ENCODE assay signal across 18 cellular contexts in the genomic region with DNA sequence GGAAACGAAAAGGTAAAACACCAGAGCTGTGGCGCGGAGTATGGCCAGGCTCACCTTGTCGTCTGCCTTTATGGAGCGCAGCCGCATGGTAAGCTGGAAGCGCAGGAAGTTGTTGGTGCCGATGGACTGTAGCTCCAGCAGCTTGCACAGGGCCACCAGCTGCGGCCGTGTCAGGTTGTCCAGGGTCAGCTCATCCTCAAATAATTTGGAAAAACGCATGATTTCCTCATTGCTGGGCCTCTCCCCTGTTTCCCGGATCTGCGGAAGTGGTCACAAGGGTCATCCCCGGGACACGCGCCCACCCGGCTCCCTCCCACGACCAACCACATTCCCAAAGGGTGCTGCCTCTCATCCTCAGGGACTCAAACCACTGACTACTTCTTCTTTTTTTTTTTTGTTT. TPM values are rescaled to one million over a fixed set of nuclear protein-coding genes. Genes with fewer than 3 reads are reported as not detected.
A peak's percentile ranks its signal among the peaks of the same experiment; 100 is the strongest.
DNase-seq lines count a peak whose midpoint lies in the region; TF ChIP-seq lines count a peak whose summit lies in the region.
"Had no signal": no experiment of that assay in that cellular context is flagged by ENCODE, and none has a peak within 500 bp of the region (broad histone marks: within the 10 kb centered on the region; RNA-seq: fewer than 3 reads in every experiment).

No MANE protein-coding gene starts in this region.

- no peak overlapping the region for H3K9ac ChIP-seq in BLaER1

- no peak for TF ChIP-seq POLR2A in suprapubic skin (IDR thresholded peaks at IDR 0.05)

- TF ChIP-seq CTCF in osteoblast (IDR thresholded peaks at IDR 0.05; ENCODE audit: extremely low read depth, low read depth, low read length) (no peak), suprapubic skin (IDR thresholded peaks at IDR 0.05) (no peak)

- peaks cover 69% of the 10 kb centered on the region for H3K4me1 ChIP-seq in BLaER1
- H3K4me1 ChIP-seq in osteoblast (ENCODE audit: insufficient read depth, low read length) = peaks cover 23% of the 10 kb centered on the region
- peaks cover 62% of the 10 kb centered on the region for H3K4me1 ChIP-seq in thymus (ENCODE audit: control insufficient read depth, insufficient read depth, low read length)
- no peaks in the 10 kb centered on the region for H3K4me1 ChIP-seq in suprapubic skin
- H3K4me1 ChIP-seq: A549 had no signal

- H3K4me2 ChIP-seq in BLaER1 (peak overlapping the region; percentile 93), osteoblast (ENCODE audit: insufficient read depth, low read length) (no peak overlapping the region)
- H3K4me2 ChIP-seq: A549, GM23338 had no signal

- peaks cover 77% of the 10 kb centered on the region for H4K20me1 ChIP-seq in BLaER1
- peaks cover 9% of the 10 kb centered on the region for H4K20me1 ChIP-seq in osteoblast (ENCODE audit: insufficient read depth, low read length)

- H3K4me3 ChIP-seq in BLaER1 (no peak overlapping the region), osteoblast (ENCODE audit: insufficient read depth, low read length) (no peak overlapping the region), thymus (ENCODE audit: low read length) (no peak overlapping the region), suprapubic skin (no peak overlapping the region)
- H3K4me3 ChIP-seq: A549, GM12878, GM23338 had no signal

- H3K36me3 ChIP-seq in BLaER1 (peaks cover 39% of the 10 kb centered on the region), osteoblast (ENCODE audit: insufficient read depth, low read length) (peaks cover 55% of the 10 kb centered on the region), thymus (ENCODE audit: control insufficient read depth, insufficient read depth) (peaks cover 49% of the 10 kb centered on the region), suprapubic skin (peaks cover 72% of the 10 kb centered on the region)

- no peak overlapping the region for H3K27ac ChIP-seq in BLaER1
- no peak overlapping the region for H3K27ac ChIP-seq in osteoblast (ENCODE audit: low read depth, low read length)
- H3K27ac ChIP-seq in thymus (ENCODE audit: low read depth) = peak overlapping the region; percentile 61
- no peak overlapping the region for H3K27ac ChIP-seq in suprapubic skin
- H3K27ac ChIP-seq: 22Rv1, A549, HL-60 had no signal

- H3K9me3 ChIP-seq in BLaER1 = no peaks in the 10 kb centered on the region
- H3K9me3 ChIP-seq in osteoblast (ENCODE audit: low read depth, low read length) = no peaks in the 10 kb centered on the region
- H3K9me3 ChIP-seq in thymus (ENCODE audit: control insufficient read depth) = no peaks in the 10 kb centered on the region
- no peaks in the 10 kb centered on the region for H3K9me3 ChIP-seq in suprapubic skin
- H3K9me3 ChIP-seq: A549 had no signal

- DNase-seq in MV-4-11 (lab: John Stamatoyannopoulos, UW) = peak; percentile 10
- DNase-seq in osteoblast (ENCODE audit: insufficient read length, low spot score, missing footprints) = peak; percentile 58
- no peak for DNase-seq in activated naive CD4-positive, alpha-beta T cell treated with Interleukin-2 at 50 U/mL for 16 hours
- no peak for DNase-seq in suprapubic skin (ENCODE audit: low spot score in 2 of 2)
- DNase-seq in NCI-H526 treated with DMSO at 0.1 percent for 48 hours (lab: John Stamatoyannopoulos, UW) = no peak
- DNase-seq: AML-193; Calu3; CD8-positive, alpha-beta T cell; DMS79 treated with DMSO at 0.1 percent for 48 hours; EL; HCEC 1CT had no signal

- H3K79me2 ChIP-seq in osteoblast (ENCODE audit: insufficient read depth, low read length) = peaks cover 13% of the 10 kb centered on the region

- 97% methylated on average over 18 of the region's 18 CpGs for WGBS in thymus
- WGBS in suprapubic skin = 93% methylated on average over 16 of the region's 18 CpGs

- no peak for TF ChIP-seq EP300 in suprapubic skin (IDR thresholded peaks at IDR 0.05)

- H2AFZ ChIP-seq in osteoblast (ENCODE audit: low read length) = no peak overlapping the region
- H2AFZ ChIP-seq: GM23338 had no signal

- no peaks in the 10 kb centered on the region for H3K27me3 ChIP-seq in BLaER1
- no peaks in the 10 kb centered on the region for H3K27me3 ChIP-seq in osteoblast (ENCODE audit: insufficient read depth, low read length)
- no peaks in the 10 kb centered on the region for H3K27me3 ChIP-seq in thymus (ENCODE audit: control insufficient read depth, insufficient read depth)
- H3K27me3 ChIP-seq in suprapubic skin = no peaks in the 10 kb centered on the region

RNA-seq across cellular contexts. Expression of gene LETM1, which starts 23.3 kb away (rescaled TPM):
- total RNA-seq in osteoblast = 68.4 and 75.3 TPM in 2 replicates
- polyA plus RNA-seq in thymus = 16.8 TPM
- 10 to 100 TPM; 64.0 to 73.5 (median 65.2) TPM for total RNA-seq in suprapubic skin

RNA-seq across cellular contexts. Expression of gene NSD2, which starts 38.5 kb away (rescaled TPM):
- total RNA-seq in osteoblast (53.0 and 58.6 TPM in 2 replicates), suprapubic skin (10 to 100 TPM; 25.3 to 46.7 (median 27.4) TPM)
- 18.6 TPM for polyA plus RNA-seq in thymus

RNA-seq across cellular contexts. Expression of gene FGFR3, which starts 39.6 kb away (rescaled TPM):
- total RNA-seq in osteoblast = 0.29 and 0.36 TPM in 2 replicates
- polyA plus RNA-seq in thymus = 13.2 TPM
- 100 to 1,000 TPM; 511 to 829 (median 662) TPM for total RNA-seq in suprapubic skin
- total RNA-seq: CD8-positive, alpha-beta T cell had no signal

Comparison
In these comparisons a context has a peak if more than half of its experiments do, and no peak if none do; other contexts are left out.
1. DNase-seq: peak in MV-4-11 (single experiment) and osteoblast (single experiment); none in activated naive CD4-positive, alpha-beta T cell treated with Interleukin-2 at 50 U/mL for 16 hours (single experiment), suprapubic skin (0 of 2) and NCI-H526 treated with DMSO at 0.1 percent for 48 hours (single experiment).
2. RNA of gene FGFR3, which starts 39.6 kb away (total RNA-seq): 511 to 829 TPM in suprapubic skin; 0.29 to 0.36 TPM in osteoblast; every median in the first group is over 100 times any median in the second.